Comparison of ENCODE assay signal across 9 cellular contexts in the genomic region with DNA sequence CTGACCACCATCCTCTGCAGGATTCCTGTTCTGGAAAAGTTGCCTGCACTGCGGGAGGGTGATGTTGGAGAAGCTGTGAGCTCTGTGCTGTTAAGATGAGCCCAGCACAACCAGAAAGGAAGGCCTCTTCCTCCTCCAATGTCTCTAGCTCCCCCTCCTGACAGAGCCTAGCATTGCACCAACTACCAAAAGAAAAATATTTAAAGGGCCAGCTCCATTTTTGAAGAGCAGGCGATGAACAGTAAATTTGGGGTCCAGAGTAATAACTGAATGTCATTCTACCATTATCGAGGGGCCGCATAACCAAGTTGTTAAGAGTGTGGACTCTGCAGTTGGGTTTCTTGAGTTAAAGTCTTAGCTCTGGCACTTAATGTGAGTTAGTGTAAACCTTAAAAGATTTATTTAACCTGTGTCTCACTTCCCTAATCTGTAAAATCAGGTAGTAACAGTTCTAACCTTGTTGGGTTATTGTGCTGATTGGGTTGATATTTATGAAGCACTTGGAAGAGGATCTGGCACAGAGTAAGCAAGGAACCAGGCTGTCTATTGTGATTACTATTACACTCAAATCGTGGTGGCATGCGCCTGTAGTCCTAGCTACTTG. TPM values are rescaled to one million over a fixed set of nuclear protein-coding genes. Genes with fewer than 3 reads are reported as not detected.
DNase-seq lines count a peak whose midpoint lies in the region; ATAC-seq and TF ChIP-seq lines count a peak whose summit lies in the region.
"Had no signal": no experiment of that assay in that cellular context is flagged by ENCODE, and none has a peak within 500 bp of the region (broad histone marks: within the 10 kb centered on the region; RNA-seq: fewer than 3 reads in every experiment).

No MANE protein-coding gene starts in this region.

- peaks cover 0 to 4% (median 0%) of the 10 kb centered on the region in 8 donors for H3K9me3 Mint-ChIP-seq in CD4-positive, alpha-beta memory T cell
- H3K9me3 Mint-ChIP-seq in activated naive CD4-positive, alpha-beta T cell treated with anti-CD3 and anti-CD28 coated beads, Interleukin-2, amount 10 ng/mL, durations not matched to agents 7 days and 5 days = no peaks in the 10 kb centered on the region
- H3K9me3 Mint-ChIP-seq in progenitor cell of endocrine pancreas (ENCODE audit: low read depth) = no peaks in the 10 kb centered on the region

- POLR2A ChIA-PET in CD4-positive, alpha-beta memory T cell (lab: Charles Lee; ENCODE audit: partially characterized antibody) = interaction anchor here (0.8 to 3.2 kb wide), 17 partner anchors 9 to 275 kb away, joined by 3 to 54 read pairs (median 4); a partner anchor contains a TSS

- H3K4me3 ChIP-seq in CD4-positive, alpha-beta memory T cell (ENCODE audit: low read length in 2 of 2) = no peak overlapping the region

- CTCF ChIA-PET in CD4-positive, alpha-beta memory T cell (lab: Charles Lee; ENCODE audit: partially characterized antibody) = interaction anchor here (0.6 to 12.2 kb wide), 76 partner anchors 8 to 361 kb away, joined by 3 to 371 read pairs (median 5); a partner anchor contains a TSS
- CTCF ChIA-PET in activated naive CD4-positive, alpha-beta T cell treated with anti-CD3 and anti-CD28 coated beads, Interleukin-2, amount 10 ng/mL, durations not matched to agents 7 days and 5 days (lab: Charles Lee) = interaction anchor here (0.6 to 7.3 kb wide), 57 partner anchors 10 to 873 kb away, joined by 3 to 206 read pairs (median 6); a partner anchor contains a TSS

- ATAC-seq in GM21381 (IDR thresholded peaks at IDR 0.05; ENCODE audit: unreplicated experiment) = peak; percentile 66

- no peaks in the 10 kb centered on the region for H3K36me3 ChIP-seq in CD4-positive, alpha-beta memory T cell (ENCODE audit: insufficient read depth, low read length)

- peak; percentile 86 for TF ChIP-seq CTCF in progenitor cell of endocrine pancreas (IDR thresholded peaks at IDR 0.05; ENCODE audit: unreplicated experiment)

- no peaks in the 10 kb centered on the region for H3K9me3 ChIP-seq in CD4-positive, alpha-beta memory T cell (ENCODE audit: control insufficient read depth in 1 of 2, low read length in 2 of 2)

- no peak overlapping the region for H3K27ac ChIP-seq in CD4-positive, alpha-beta memory T cell (ENCODE audit: low read depth, low read length)

- peaks cover 12% of the 10 kb centered on the region for H3K4me1 ChIP-seq in CD4-positive, alpha-beta memory T cell (ENCODE audit: insufficient read depth, low read length)

- no peaks in the 10 kb centered on the region for H3K27me3 ChIP-seq in CD4-positive, alpha-beta memory T cell (ENCODE audit: insufficient read depth, low read length)

- DNase-seq in CD4-positive, alpha-beta memory T cell = peak; percentile 77 to 86 (median 83)
- peak; percentile 68 for DNase-seq in LoVo (ENCODE audit: low spot score)
- DNase-seq in SK-N-DZ (ENCODE audit: low spot score) = peak; percentile 74
- peak; percentile 89 for DNase-seq in activated naive CD4-positive, alpha-beta T cell treated with anti-CD3 and anti-CD28 coated beads, Interleukin-2, amount 10 ng/mL, durations not matched to agents 7 days and 5 days
- peak in 39 of 42 donors; percentile 37 to 90 (median 76) for DNase-seq in head of caudate nucleus
- peak; percentile 57 for DNase-seq in progenitor cell of endocrine pancreas (ENCODE audit: low spot score, unreplicated experiment)
- DNase-seq in ureter (ENCODE audit: low spot score) = peak; percentile 86

- H3K27me3 Mint-ChIP-seq in CD4-positive, alpha-beta memory T cell = no peaks in the 10 kb centered on the region
- no peaks in the 10 kb centered on the region for H3K27me3 Mint-ChIP-seq in activated naive CD4-positive, alpha-beta T cell treated with anti-CD3 and anti-CD28 coated beads, Interleukin-2, amount 10 ng/mL, durations not matched to agents 7 days and 5 days
- peaks cover 4% of the 10 kb centered on the region for H3K27me3 Mint-ChIP-seq in progenitor cell of endocrine pancreas

- H3K36me3 Mint-ChIP-seq in CD4-positive, alpha-beta memory T cell = no peaks in the 10 kb centered on the region
- H3K36me3 Mint-ChIP-seq in activated naive CD4-positive, alpha-beta T cell treated with anti-CD3 and anti-CD28 coated beads, Interleukin-2, amount 10 ng/mL, durations not matched to agents 7 days and 5 days = peaks cover 6% of the 10 kb centered on the region
- no peaks in the 10 kb centered on the region for H3K36me3 Mint-ChIP-seq in progenitor cell of endocrine pancreas (ENCODE audit: insufficient read depth)

- peaks cover 7 to 18% (median 14%) of the 10 kb centered on the region in 4 donors for H3K4me1 Mint-ChIP-seq in CD4-positive, alpha-beta memory T cell
- H3K4me1 Mint-ChIP-seq in activated naive CD4-positive, alpha-beta T cell treated with anti-CD3 and anti-CD28 coated beads, Interleukin-2, amount 10 ng/mL, durations not matched to agents 7 days and 5 days = peaks cover 22% of the 10 kb centered on the region
- no peaks in the 10 kb centered on the region for H3K4me1 Mint-ChIP-seq in progenitor cell of endocrine pancreas (ENCODE audit: low read depth)

- H3K4me3 Mint-ChIP-seq in CD4-positive, alpha-beta memory T cell = no peak overlapping the region
- no peak overlapping the region for H3K4me3 Mint-ChIP-seq in activated naive CD4-positive, alpha-beta T cell treated with anti-CD3 and anti-CD28 coated beads, Interleukin-2, amount 10 ng/mL, durations not matched to agents 7 days and 5 days
- no peak overlapping the region for H3K4me3 Mint-ChIP-seq in progenitor cell of endocrine pancreas (ENCODE audit: low read depth)

- H3K27ac Mint-ChIP-seq in CD4-positive, alpha-beta memory T cell = peak overlapping the region in 4 of 7 donors; percentile 38 to 75 (median 64)
- H3K27ac Mint-ChIP-seq in activated naive CD4-positive, alpha-beta T cell treated with anti-CD3 and anti-CD28 coated beads, Interleukin-2, amount 10 ng/mL, durations not matched to agents 7 days and 5 days = peak overlapping the region; percentile 61
- no peak overlapping the region for H3K27ac Mint-ChIP-seq in progenitor cell of endocrine pancreas

- intact Hi-C loops in CD4-positive, alpha-beta memory T cell (cut with micrococcal nuclease) = loop anchor here (1.0 to 5.0 kb wide), 8 partner anchors 41 to 314 kb away; a partner anchor contains a TSS
- intact Hi-C loops in head of caudate nucleus (cut with DNase I) = loop anchor here (5.0 to 10.0 kb wide), 2 partner anchors 149 to 246 kb away; a partner anchor contains a TSS

RNA-seq across cellular contexts. Expression of a gene that starts 3.9 kb away (rescaled TPM):
- not detected for total RNA-seq in CD4-positive, alpha-beta memory T cell
- polyA plus RNA-seq in CD4-positive, alpha-beta memory T cell = not detected
- not detected in 2 replicates for polyA plus RNA-seq in SK-N-DZ (2014; cell fraction: cytosol; rRNA removed)
- polyA plus RNA-seq in SK-N-DZ (2014; cell fraction: nucleus; rRNA removed) = not detected in 2 replicates
- total RNA-seq in progenitor cell of endocrine pancreas (not detected in 2 replicates), ureter (not detected)
- total RNA-seq: activated CD8-positive, alpha-beta memory T cell treated with anti-CD3 and anti-CD28 coated beads for 36 hours had no signal

RNA-seq across cellular contexts. Expression of a gene that starts 28.3 kb away (rescaled TPM):
- not detected for total RNA-seq in CD4-positive, alpha-beta memory T cell
- polyA plus RNA-seq in CD4-positive, alpha-beta memory T cell = under 1 TPM in 1 of 2 donors, not detected in 1; 0.33 TPM
- polyA plus RNA-seq in SK-N-DZ (2014; cell fraction: cytosol; rRNA removed) = not detected in 2 replicates
- not detected in 2 replicates for polyA plus RNA-seq in SK-N-DZ (2014; cell fraction: nucleus; rRNA removed)
- total RNA-seq in progenitor cell of endocrine pancreas = not detected in 2 replicates
- not detected for total RNA-seq in ureter

RNA-seq across cellular contexts. Expression of a gene that starts 42.6 kb away (rescaled TPM):
- 10 to 100 TPM; 12.6 to 13.4 TPM for total RNA-seq in CD4-positive, alpha-beta memory T cell
- polyA plus RNA-seq in CD4-positive, alpha-beta memory T cell = 1 to 10 TPM; 8.8 to 9.0 TPM
- polyA plus RNA-seq in SK-N-DZ (2014; cell fraction: cytosol; rRNA removed) = 5.3 and 5.4 TPM in 2 replicates
- polyA plus RNA-seq in SK-N-DZ (2014; cell fraction: nucleus; rRNA removed) = 2.4 and 7.1 TPM in 2 replicates
- total RNA-seq in progenitor cell of endocrine pancreas = 6.5 and 7.1 TPM in 2 replicates
- total RNA-seq in ureter = 18.9 TPM
